In genomic region chr18:47877892-47878291, GRCh38 we compare ENCODE assay signal across 17 cellular contexts.
"Had no signal": no experiment of that assay in that cellular context is flagged by ENCODE, and none has a peak within 500 bp of the region (broad histone marks: within the 10 kb centered on the region; RNA-seq: fewer than 3 reads in every experiment).

No MANE protein-coding gene starts in this region.

- H3K4me3 ChIP-seq: adrenal gland, gastrocnemius medialis, smooth muscle cell, vagina had no signal

- H3K36me3 ChIP-seq: adrenal gland, gastrocnemius medialis, vagina had no signal

- H3K4me2 ChIP-seq: smooth muscle cell had no signal

- H2AFZ ChIP-seq: parathyroid adenoma had no signal

- DNase-seq: activated T-cell treated with anti-CD3 and anti-CD28 coated beads, Interleukin-2, amount 50 U/mL, for 1 hour; adrenal gland; cerebellar nuclear complex; cortex of kidney; gastrocnemius medialis; hypothalamus; left cardiac atrium; nucleus accumbens; stimulated activated CD4-positive, alpha-beta T cell treated with anti-CD3 and anti-CD28 coated beads, Interleukin-15, amount 100 ng/mL, for 24 hours; stimulated activated naive B cell treated with anti-CD40 and anti-IgM and Interleukin-4, amounts not matched to agents 10 μg/mL and 1 μg/mL and 100 μg/mL, for 72 hours; T-helper 9 cell had no signal

- H3K4me1 ChIP-seq: parathyroid adenoma had no signal

- H3K27ac ChIP-seq: adrenal gland, gastrocnemius medialis, parathyroid adenoma, vagina had no signal

- ATAC-seq: activated naive CD4-positive, alpha-beta T cell treated with anti-CD3 and anti-CD28 coated beads, Interleukin-2, amount 50 U/mL, for 72 hours; gastrocnemius medialis; left cardiac atrium; sciatic nerve; stimulated activated naive B cell treated with anti-CD40 and anti-IgM and Interleukin-4, amounts not matched to agents 10 μg/mL and 1 μg/mL and 100 μg/mL, for 72 hours; WTC11 had no signal

- H3K27me3 ChIP-seq: adrenal gland, gastrocnemius medialis, vagina had no signal

- H3K9ac ChIP-seq: parathyroid adenoma had no signal

- H3K9me3 ChIP-seq: gastrocnemius medialis, vagina had no signal
